Comparison of ENCODE assay signal across 13 cellular contexts in genomic region chr1:10229903-10230302, GRCh38. TPM values are rescaled to one million over a fixed set of nuclear protein-coding genes. Genes with fewer than 3 reads are reported as not detected.
DNase-seq lines count a peak whose midpoint lies in the region; ATAC-seq and TF ChIP-seq lines count a peak whose summit lies in the region.
"Had no signal": no experiment of that assay in that cellular context is flagged by ENCODE, and none has a peak within 500 bp of the region (broad histone marks: within the 10 kb centered on the region; RNA-seq: fewer than 3 reads in every experiment).

No MANE protein-coding gene starts in this region.

- H3K27me3 ChIP-seq in RWPE2 (ENCODE audit: insufficient read depth, poor library complexity, severe bottlenecking) (no peaks in the 10 kb centered on the region), transverse colon (no peaks in the 10 kb centered on the region)
- H3K27me3 ChIP-seq: BLaER1 treated with 17β-estradiol and CSF1 and Interleukin-3, amounts not matched to agents 10 nM and 100 nM had no signal

- 89 to 94% methylated on average over 3 to 5 of the region's 5 CpGs for WGBS in transverse colon (ENCODE audit: low coverage in 1 of 2), 2 donors

- H3K4me1 ChIP-seq in RWPE2 (ENCODE audit: insufficient read depth, poor library complexity, severe bottlenecking) (peaks cover 3% of the 10 kb centered on the region), transverse colon (peaks cover 0 to 29% (median 11%) of the 10 kb centered on the region in 4 donors)
- H3K4me1 ChIP-seq: BLaER1 treated with 17β-estradiol and CSF1 and Interleukin-3, amounts not matched to agents 10 nM and 100 nM had no signal

- TF ChIP-seq EP300 in transverse colon (IDR thresholded peaks at IDR 0.05; ENCODE audit: low read depth): no peak

- no peak for TF ChIP-seq CTCF in RWPE2 (IDR thresholded peaks at IDR 0.05; ENCODE audit: poor library complexity, severe bottlenecking)
- TF ChIP-seq CTCF in mesothelial cell of epicardium (IDR thresholded peaks at IDR 0.05; ENCODE audit: unreplicated experiment): no peak
- no peak for TF ChIP-seq CTCF in transverse colon (IDR thresholded peaks at IDR 0.05)

- no peak for ATAC-seq in RWPE2 (ENCODE audit: low read depth)
- no peak for ATAC-seq in activated CD4-positive, alpha-beta T cell treated with anti-CD3 and anti-CD28 coated beads for 36 hours

- no peaks in the 10 kb centered on the region for H3K9me3 Mint-ChIP-seq in activated naive CD4-positive, alpha-beta T cell treated with anti-CD3 and anti-CD28 coated beads, Interleukin-2, amount 50 U/mL, for 24 hours
- H3K9me3 Mint-ChIP-seq in mesothelial cell of epicardium: peaks cover 4% of the 10 kb centered on the region
- H3K9me3 Mint-ChIP-seq in activated CD4-positive, alpha-beta T cell treated with anti-CD3 and anti-CD28 coated beads for 36 hours (ENCODE audit: low read depth): no peaks in the 10 kb centered on the region
- H3K9me3 Mint-ChIP-seq: CD4-positive, CD25-positive, alpha-beta regulatory T cell had no signal

- TF ChIP-seq POLR2A in transverse colon (IDR thresholded peaks at IDR 0.05): no peak

- intact Hi-C loops in transverse colon (cut with DNase I; ENCODE audit: low total_unique reads): loop anchor here (5.0 kb wide), 1 partner anchor 1612 kb away; no protein-coding TSS in a partner anchor
- intact Hi-C loops in activated CD4-positive, alpha-beta T cell treated with anti-CD3 and anti-CD28 coated beads for 36 hours (cut with DNase I, micrococcal nuclease): no loop called here

- POLR2A ChIA-PET in activated CD4-positive, alpha-beta T cell treated with anti-CD3 and anti-CD28 coated beads for 36 hours (lab: Charles Lee): no interaction called here

- no peaks in the 10 kb centered on the region for H3K36me3 Mint-ChIP-seq in activated naive CD4-positive, alpha-beta T cell treated with anti-CD3 and anti-CD28 coated beads, Interleukin-2, amount 50 U/mL, for 24 hours
- H3K36me3 Mint-ChIP-seq in mesothelial cell of epicardium: peaks cover 3% of the 10 kb centered on the region
- peaks cover 2% of the 10 kb centered on the region for H3K36me3 Mint-ChIP-seq in activated CD4-positive, alpha-beta T cell treated with anti-CD3 and anti-CD28 coated beads for 36 hours (ENCODE audit: low read depth)
- H3K36me3 Mint-ChIP-seq: CD4-positive, CD25-positive, alpha-beta regulatory T cell had no signal

- no peak overlapping the region for H3K4me3 ChIP-seq in RWPE2 (ENCODE audit: severe bottlenecking)
- H3K4me3 ChIP-seq in transverse colon: no peak overlapping the region
- H3K4me3 ChIP-seq: BLaER1 treated with 17β-estradiol and CSF1 and Interleukin-3, amounts not matched to agents 10 nM and 100 nM had no signal

- H3K9me3 ChIP-seq in RWPE2 (ENCODE audit: severe bottlenecking): no peaks in the 10 kb centered on the region
- H3K9me3 ChIP-seq in transverse colon: no peaks in the 10 kb centered on the region

- no peak overlapping the region for H3K4me3 Mint-ChIP-seq in activated naive CD4-positive, alpha-beta T cell treated with anti-CD3 and anti-CD28 coated beads, Interleukin-2, amount 50 U/mL, for 24 hours
- no peak overlapping the region for H3K4me3 Mint-ChIP-seq in mesothelial cell of epicardium
- no peak overlapping the region for H3K4me3 Mint-ChIP-seq in activated CD4-positive, alpha-beta T cell treated with anti-CD3 and anti-CD28 coated beads for 36 hours
- H3K4me3 Mint-ChIP-seq: CD4-positive, CD25-positive, alpha-beta regulatory T cell had no signal

- DNase-seq in activated naive CD4-positive, alpha-beta T cell (lab: John Stamatoyannopoulos, UW): no peak
- no peak for DNase-seq in RWPE2 (ENCODE audit: low spot score)
- DNase-seq in mesothelial cell of epicardium (ENCODE audit: low spot score in 2 of 2, unreplicated experiment in 2 of 2): no peak
- DNase-seq in NCI-H69 (lab: John Stamatoyannopoulos, UW): no peak
- no peak for DNase-seq in transverse colon
- no peak for DNase-seq in activated CD4-positive, alpha-beta T cell treated with anti-CD3 and anti-CD28 coated beads for 36 hours
- DNase-seq: 8988T; ACHN; CD4-positive, CD25-positive, alpha-beta regulatory T cell; DMS53; HCEC 1CT had no signal

- H3K27ac Mint-ChIP-seq in activated naive CD4-positive, alpha-beta T cell treated with anti-CD3 and anti-CD28 coated beads, Interleukin-2, amount 50 U/mL, for 24 hours: peak overlapping the region; percentile 18
- peak overlapping the region; percentile 30 for H3K27ac Mint-ChIP-seq in mesothelial cell of epicardium
- no peak overlapping the region for H3K27ac Mint-ChIP-seq in activated CD4-positive, alpha-beta T cell treated with anti-CD3 and anti-CD28 coated beads for 36 hours

- H3K36me3 ChIP-seq in RWPE2 (ENCODE audit: low read depth) (peaks cover 7% of the 10 kb centered on the region; the same call in 1 of the 2 replicates), transverse colon (no peaks in the 10 kb centered on the region)

- CTCF ChIA-PET in activated CD4-positive, alpha-beta T cell treated with anti-CD3 and anti-CD28 coated beads for 36 hours (lab: Charles Lee): no interaction called here

- H3K27me3 Mint-ChIP-seq in activated naive CD4-positive, alpha-beta T cell treated with anti-CD3 and anti-CD28 coated beads, Interleukin-2, amount 50 U/mL, for 24 hours: no peaks in the 10 kb centered on the region
- no peaks in the 10 kb centered on the region for H3K27me3 Mint-ChIP-seq in mesothelial cell of epicardium (ENCODE audit: low read depth)
- H3K27me3 Mint-ChIP-seq in activated CD4-positive, alpha-beta T cell treated with anti-CD3 and anti-CD28 coated beads for 36 hours: no peaks in the 10 kb centered on the region
- H3K27me3 Mint-ChIP-seq: CD4-positive, CD25-positive, alpha-beta regulatory T cell had no signal

- in situ Hi-C loops in transverse colon (cut with MboI; ENCODE audit: low pct_ligation_motif_present in 1 of 4, low pct_unique_long_range_greater_than_20kb in 1 of 4, low sequenced_read_pairs in 3 of 4): no loop called here

- peak overlapping the region; percentile 25 for H3K27ac ChIP-seq in RWPE2 (ENCODE audit: poor library complexity, severe bottlenecking)
- H3K27ac ChIP-seq in transverse colon: no peak overlapping the region
- H3K27ac ChIP-seq: BLaER1 treated with 17β-estradiol and CSF1 and Interleukin-3, amounts not matched to agents 10 nM and 100 nM had no signal

- H3K4me1 Mint-ChIP-seq in activated naive CD4-positive, alpha-beta T cell treated with anti-CD3 and anti-CD28 coated beads, Interleukin-2, amount 50 U/mL, for 24 hours: peaks cover 5% of the 10 kb centered on the region
- H3K4me1 Mint-ChIP-seq in mesothelial cell of epicardium: peaks cover 16% of the 10 kb centered on the region
- peaks cover 14% of the 10 kb centered on the region for H3K4me1 Mint-ChIP-seq in activated CD4-positive, alpha-beta T cell treated with anti-CD3 and anti-CD28 coated beads for 36 hours

RNA-seq across cellular contexts. Expression of gene KIF1B, which starts 19.5 kb away (rescaled TPM):
- total RNA-seq in mesothelial cell of epicardium (65.7 to 67.7 TPM (median 66.1 TPM) in 3 replicates), transverse colon (10 to 100 TPM; 50.9 to 87.9 (median 71.4) TPM)
- total RNA-seq in activated CD4-positive, alpha-beta T cell treated with anti-CD3 and anti-CD28 coated beads for 36 hours: 10 to 100 TPM; 12.3 to 13.5 TPM
